ENCODE assay signal across 8 cellular contexts in the genomic region with DNA sequence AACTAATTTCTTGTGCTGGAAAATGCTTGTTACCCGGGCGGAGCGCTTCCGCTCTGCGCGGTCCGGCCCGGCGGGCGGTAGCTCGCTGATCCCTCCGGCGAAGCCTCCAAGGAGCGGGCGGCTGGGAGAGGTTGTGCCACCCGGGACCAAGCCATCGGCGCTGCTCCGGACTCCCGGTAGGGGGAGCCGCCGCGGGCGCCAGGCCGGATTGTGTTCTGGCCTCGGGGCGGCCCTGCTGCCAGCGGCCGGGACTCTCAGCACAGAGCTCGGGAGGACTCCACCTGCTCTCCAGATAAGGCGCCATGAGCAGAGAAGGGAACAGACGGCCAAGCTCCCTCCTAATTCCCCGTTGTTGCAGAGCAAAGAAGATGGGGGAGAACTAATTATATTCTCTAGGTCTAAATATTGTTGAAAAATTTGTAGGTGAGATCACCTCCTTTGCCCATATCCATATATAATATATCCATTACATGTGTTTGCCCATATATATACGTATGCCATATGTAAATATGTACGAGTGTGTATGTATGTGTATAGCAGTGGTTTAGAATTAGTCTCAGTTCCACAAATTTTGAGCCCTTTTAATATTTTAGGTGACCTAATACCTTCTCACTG. TPM values are rescaled to one million over a fixed set of nuclear protein-coding genes. Genes with fewer than 3 reads are reported as not detected.
DNase-seq lines count a peak whose midpoint lies in the region; ATAC-seq, FAIRE-seq and TF ChIP-seq lines count a peak whose summit lies in the region.

No MANE protein-coding gene starts in this region.

- FAIRE-seq in keratinocyte (lab: Jason Lieb, UNC) (no peak), GM19239 (lab: Jason Lieb, UNC) (no peak)

- CTCF ChIA-PET in GM10248 (lab: Yijun Ruan, JAX): interaction anchor here (1.6 to 2.0 kb wide), 2 partner anchors 14 to 17 kb away, joined by 3 to 9 read pairs; no protein-coding TSS in a partner anchor

- H2AFZ ChIP-seq in keratinocyte (ENCODE audit: control insufficient read depth, low read length): no peak overlapping the region

- intact Hi-C loops in body of pancreas (cut with DNase I): no loop called here

- no peak overlapping the region for H3K27ac ChIP-seq in 22Rv1
- H3K27ac ChIP-seq in body of pancreas: no peak overlapping the region
- H3K27ac ChIP-seq in keratinocyte (ENCODE audit: control insufficient read depth, insufficient read depth, low read length): no peak overlapping the region
- no peak overlapping the region for H3K27ac ChIP-seq in substantia nigra (ENCODE audit: low read depth, low read length, poor library complexity, severe bottlenecking)

- no peaks in the 10 kb centered on the region for H3K9me3 ChIP-seq in body of pancreas
- no peaks in the 10 kb centered on the region for H3K9me3 ChIP-seq in keratinocyte (ENCODE audit: control insufficient read depth, low read depth, low read length)

- H3K4me1 ChIP-seq in body of pancreas (peaks cover 34% of the 10 kb centered on the region), keratinocyte (ENCODE audit: control insufficient read depth, extremely low read depth, insufficient read depth, low read length) (peaks cover 2% of the 10 kb centered on the region)

- H3K4me2 ChIP-seq in keratinocyte (ENCODE audit: control insufficient read depth, extremely low read depth, insufficient read depth, low read depth, low read length): no peak overlapping the region

- peak; percentile 69 for ATAC-seq in HG02973 (IDR thresholded peaks at IDR 0.05; ENCODE audit: unreplicated experiment)
- ATAC-seq in body of pancreas: peak; percentile 96

- no peaks in the 10 kb centered on the region for H4K20me1 ChIP-seq in keratinocyte (ENCODE audit: control insufficient read depth, extremely low read depth, insufficient read depth, low read length)

- peak; percentile 57 for DNase-seq in GM10248 (ENCODE audit: extremely low spot score)
- peak; percentile 17 for DNase-seq in NCI-H524 treated with DMSO at 0.1 percent for 48 hours (lab: John Stamatoyannopoulos, UW)
- DNase-seq in body of pancreas: peak; percentile 70 to 77 (median 74)
- no peak for DNase-seq in keratinocyte (ENCODE audit: low read depth, low spot score)
- DNase-seq in substantia nigra (lab: John Stamatoyannopoulos, UW): peak in 35 of 49 donors; percentile 16 to 72 (median 47)
- DNase-seq in GM19239 (ENCODE audit: insufficient read length, low spot score): no peak

- no peaks in the 10 kb centered on the region for H3K36me3 ChIP-seq in body of pancreas (replicated peaks in 1 of 2; ENCODE audit: insufficient read depth in 1 of 2, low read depth in 2 of 2)
- no peaks in the 10 kb centered on the region for H3K36me3 ChIP-seq in keratinocyte (ENCODE audit: control insufficient read depth in 2 of 2, extremely low read depth in 1 of 2, insufficient read depth in 2 of 2, low read length in 2 of 2)

- TF ChIP-seq CTCF in 22Rv1 (IDR thresholded peaks at IDR 0.05) (peak; percentile 95), GM10248 (IDR thresholded peaks at IDR 0.05; ENCODE audit: control extremely low read depth, extremely low read depth, low read depth, missing control alignments) (peak; percentile 26), body of pancreas (IDR thresholded peaks at IDR 0.05) (peak; percentile 46 to 71 (median 63)), keratinocyte (optimal IDR thresholded peaks at IDR 0.05 in 1 of 3, IDR thresholded peaks at IDR 0.05 in 1 of 3, conservative IDR thresholded peaks at IDR 0.05 in 1 of 3; ENCODE audit: extremely low read depth in 1 of 3, insufficient read depth in 2 of 3, low read length in 3 of 3) (peak in 2 of 3 experiments; percentile 53 to 63)

- dilution Hi-C loops in keratinocyte (cut with MboI; ENCODE audit: extremely low pct_ligation_motif_present, low sequenced_read_pairs): no loop called here

- H3K79me2 ChIP-seq in keratinocyte (ENCODE audit: control insufficient read depth, insufficient read depth, low read length): no peaks in the 10 kb centered on the region

- WGBS in body of pancreas, 2 donors: 4 to 34% methylated on average over 5 to 35 of the region's 35 CpGs

- no peak for TF ChIP-seq POLR2A in body of pancreas (IDR thresholded peaks at IDR 0.05)

- H3K9ac ChIP-seq in keratinocyte (ENCODE audit: control insufficient read depth, extremely low read depth, insufficient read depth, low read length): no peak overlapping the region

- POLR2A ChIA-PET in GM10248 (lab: Yijun Ruan, JAX): no interaction called here

- H3K27me3 ChIP-seq in body of pancreas (peaks cover 0 to 32% of the 10 kb centered on the region in 2 donors), keratinocyte (ENCODE audit: control insufficient read depth, extremely low read depth, insufficient read depth, low read length) (peaks cover 71% of the 10 kb centered on the region)

- no peak overlapping the region for H3K4me3 ChIP-seq in body of pancreas
- no peak overlapping the region for H3K4me3 ChIP-seq in keratinocyte (ENCODE audit: control insufficient read depth in 2 of 3, extremely low read depth in 1 of 3, insufficient read depth in 2 of 3, low read depth in 1 of 3, low read length in 3 of 3)

- H3K9me1 ChIP-seq in keratinocyte (ENCODE audit: control insufficient read depth, extremely low read depth, insufficient read depth, low read length): no peaks in the 10 kb centered on the region

RNA-seq across cellular contexts. Expression of gene SATB2, which starts 13.8 kb away (rescaled TPM):
- total RNA-seq in body of pancreas: 1 to 10 TPM; 2.6 to 4.3 TPM
- 1.4 to 1.5 TPM (median 1.4 TPM) in 3 replicates for polyA plus RNA-seq in keratinocyte
- polyA plus RNA-seq in keratinocyte (2011; ENCODE audit: low read depth): 1.5 TPM
- 1.0 and 1.3 TPM in 2 replicates for polyA plus RNA-seq in keratinocyte (2011; cell fraction: cytosol; rRNA removed)
- polyA plus RNA-seq in keratinocyte (2011; cell fraction: nucleus; rRNA removed): 6.7 and 10.4 TPM in 2 replicates
- 1.4 and 1.9 TPM in 2 replicates for polyA plus RNA-seq in keratinocyte (2012; ENCODE audit: low replicate concordance)
- polyA minus RNA-seq in keratinocyte: 2.0 to 12.3 TPM (median 6.1 TPM) in 3 replicates
- 3.1 TPM for polyA minus RNA-seq in keratinocyte (2011; cell fraction: cytosol; rRNA and poly(A)+ RNA removed)
- 6.9 and 15.8 TPM in 2 replicates for polyA minus RNA-seq in keratinocyte (2011; cell fraction: nucleus; rRNA and poly(A)+ RNA removed)

Comparison
In these comparisons a context has a peak if more than half of its experiments do, and no peak if none do; other contexts are left out.
1. CTCF ChIP-seq: peak in every context shown above with its lines; median percentile 95 in 22Rv1; 63 in body of pancreas; 58 in keratinocyte; 26 in GM10248.
2. DNase-seq: peak in GM10248 (single experiment), NCI-H524 treated with DMSO at 0.1 percent for 48 hours (single experiment), body of pancreas (4 of 4) and substantia nigra (35 of 49); none in keratinocyte (single experiment) and GM19239 (single experiment).